ENCODE assay signal across 8 cellular contexts in the genomic region with DNA sequence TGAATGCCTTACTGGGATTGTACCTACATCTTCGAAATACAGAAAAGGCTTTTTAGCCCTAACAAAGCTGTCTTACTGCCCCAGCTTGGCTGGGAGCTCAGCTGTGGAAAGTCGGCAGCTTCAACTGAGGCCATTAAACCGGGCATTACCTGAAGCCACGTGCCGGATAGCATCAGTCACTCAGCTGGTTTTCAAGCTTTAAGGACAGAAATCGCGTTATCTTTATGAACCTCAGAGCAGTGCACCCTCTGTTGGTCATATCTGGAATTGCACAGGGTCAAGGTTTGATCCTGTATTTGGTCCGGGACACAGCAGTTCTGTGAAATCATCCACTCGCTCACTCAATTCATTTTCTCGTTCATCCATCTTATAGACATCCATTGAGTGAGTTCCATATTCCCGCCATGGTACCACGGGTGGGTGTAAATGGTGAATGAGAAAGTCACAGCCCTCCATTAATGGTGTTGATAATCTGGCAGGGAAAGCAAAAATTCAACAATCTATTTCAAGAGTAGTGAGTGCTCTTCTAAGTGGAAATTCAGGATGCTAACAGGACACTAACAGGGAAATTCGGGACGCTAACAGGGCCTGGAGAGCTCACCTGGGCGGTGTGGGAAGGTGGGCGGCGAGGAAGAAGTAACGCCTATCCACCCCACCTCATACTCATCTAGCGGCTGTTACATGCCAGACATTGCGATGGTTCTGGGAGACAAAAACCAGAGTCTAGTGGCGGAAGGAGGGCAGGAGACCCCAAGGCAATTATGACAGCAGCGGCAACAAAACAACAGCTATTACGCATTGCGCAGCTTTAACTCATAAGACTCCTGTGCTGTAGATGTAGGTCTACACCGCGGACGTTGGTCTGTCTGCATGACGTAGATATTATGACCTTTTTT.
DNase-seq lines count a peak whose midpoint lies in the region; ATAC-seq and TF ChIP-seq lines count a peak whose summit lies in the region.

No MANE protein-coding gene starts in this region.

- TF ChIP-seq POLR2A in upper lobe of left lung (IDR thresholded peaks at IDR 0.05): no peak

- CTCF ChIA-PET in activated CD8-positive, alpha-beta memory T cell treated with anti-CD3 and anti-CD28 coated beads, Interleukin-2, amount 10 ng/mL, durations not matched to agents 7 days and 5 days (lab: Charles Lee): interaction anchor here (0.6 to 2.8 kb wide), 12 partner anchors 9 to 348 kb away, joined by 3 to 17 read pairs (median 5); no protein-coding TSS in a partner anchor

- H3K27me3 ChIP-seq in osteoblast (ENCODE audit: insufficient read depth, low read length): no peaks in the 10 kb centered on the region
- no peaks in the 10 kb centered on the region for H3K27me3 ChIP-seq in upper lobe of left lung

- H3K27me3 Mint-ChIP-seq in activated CD8-positive, alpha-beta memory T cell treated with anti-CD3 and anti-CD28 coated beads, Interleukin-2, amount 10 ng/mL, durations not matched to agents 7 days and 5 days: peaks cover 3% of the 10 kb centered on the region

- TF ChIP-seq EP300 in upper lobe of left lung (IDR thresholded peaks at IDR 0.05): no peak

- H3K4me1 ChIP-seq in osteoblast (ENCODE audit: insufficient read depth, low read length): no peaks in the 10 kb centered on the region
- no peaks in the 10 kb centered on the region for H3K4me1 ChIP-seq in upper lobe of left lung

- H3K27ac Mint-ChIP-seq in activated CD8-positive, alpha-beta memory T cell treated with anti-CD3 and anti-CD28 coated beads, Interleukin-2, amount 10 ng/mL, durations not matched to agents 7 days and 5 days: no peak overlapping the region

- H3K4me2 ChIP-seq in osteoblast (ENCODE audit: insufficient read depth, low read length): no peak overlapping the region

- DNase-seq in AG20443 (ENCODE audit: low spot score) (peak; percentile 69), NCI-H510A (lab: John Stamatoyannopoulos, UW) (peak; percentile 7), osteoblast (ENCODE audit: insufficient read length, low spot score, missing footprints) (peak; percentile 69), upper lobe of left lung (peak in 1 of 2 donors; percentile 25)
- peak; percentile 63 for DNase-seq in activated CD8-positive, alpha-beta memory T cell treated with anti-CD3 and anti-CD28 coated beads, Interleukin-2, amount 10 ng/mL, durations not matched to agents 7 days and 5 days

- no peak overlapping the region for H2AFZ ChIP-seq in osteoblast (ENCODE audit: low read length)

- TF ChIP-seq CTCF in osteoblast (IDR thresholded peaks at IDR 0.05; ENCODE audit: extremely low read depth, low read depth, low read length) (peak; percentile 91), upper lobe of left lung (IDR thresholded peaks at IDR 0.05) (peak; percentile 69 to 84 (median 78))

- no peaks in the 10 kb centered on the region for H4K20me1 ChIP-seq in osteoblast (ENCODE audit: insufficient read depth, low read length)

- WGBS in upper lobe of left lung, 2 donors: 59 to 62% methylated on average over 28 of the region's 28 CpGs

- H3K9me3 Mint-ChIP-seq in activated CD8-positive, alpha-beta memory T cell treated with anti-CD3 and anti-CD28 coated beads, Interleukin-2, amount 10 ng/mL, durations not matched to agents 7 days and 5 days (ENCODE audit: low read depth): no peaks in the 10 kb centered on the region

- H3K79me2 ChIP-seq in osteoblast (ENCODE audit: insufficient read depth, low read length): no peaks in the 10 kb centered on the region

- no peaks in the 10 kb centered on the region for H3K4me1 Mint-ChIP-seq in activated CD8-positive, alpha-beta memory T cell treated with anti-CD3 and anti-CD28 coated beads, Interleukin-2, amount 10 ng/mL, durations not matched to agents 7 days and 5 days

- H3K4me3 ChIP-seq in osteoblast (ENCODE audit: insufficient read depth, low read length) (no peak overlapping the region), upper lobe of left lung (no peak overlapping the region)

- no peaks in the 10 kb centered on the region for H3K9me3 ChIP-seq in osteoblast (ENCODE audit: low read depth, low read length)
- no peaks in the 10 kb centered on the region for H3K9me3 ChIP-seq in upper lobe of left lung

- H3K36me3 ChIP-seq in osteoblast (ENCODE audit: insufficient read depth, low read length) (no peaks in the 10 kb centered on the region), upper lobe of left lung (no peaks in the 10 kb centered on the region)

- no peak overlapping the region for H3K27ac ChIP-seq in osteoblast (ENCODE audit: low read depth, low read length)
- H3K27ac ChIP-seq in upper lobe of left lung: no peak overlapping the region

- H3K36me3 Mint-ChIP-seq in activated CD8-positive, alpha-beta memory T cell treated with anti-CD3 and anti-CD28 coated beads, Interleukin-2, amount 10 ng/mL, durations not matched to agents 7 days and 5 days: no peaks in the 10 kb centered on the region

- ATAC-seq in GM18907 (IDR thresholded peaks at IDR 0.05; ENCODE audit: unreplicated experiment): peak; percentile 53
- no peak for ATAC-seq in activated CD8-positive, alpha-beta memory T cell treated with anti-CD3 and anti-CD28 coated beads, Interleukin-2, amount 10 ng/mL, durations not matched to agents 7 days and 5 days
- ATAC-seq in esophagus mucosa: peak; percentile 63
- ATAC-seq in upper lobe of left lung (ENCODE audit: low FRiP score in 2 of 2): peak in 1 of 2 donors; percentile 61
- ATAC-seq in HG02610 (IDR thresholded peaks at IDR 0.05; ENCODE audit: unreplicated experiment): no peak

- H3K4me3 Mint-ChIP-seq in activated CD8-positive, alpha-beta memory T cell treated with anti-CD3 and anti-CD28 coated beads, Interleukin-2, amount 10 ng/mL, durations not matched to agents 7 days and 5 days: no peak overlapping the region

Comparison
In these comparisons a context has a peak if more than half of its experiments do, and no peak if none do; other contexts are left out.
1. ATAC-seq: peak in GM18907 (single experiment) and esophagus mucosa (single experiment); none in activated CD8-positive, alpha-beta memory T cell treated with anti-CD3 and anti-CD28 coated beads, Interleukin-2, amount 10 ng/mL, durations not matched to agents 7 days and 5 days (single experiment) and HG02610 (single experiment).